Comparison of ENCODE assay signal across 16 cellular contexts in genomic region chr16:790086-790485, GRCh38. TPM values are rescaled to one million over a fixed set of nuclear protein-coding genes. Genes with fewer than 3 reads are reported as not detected.
A peak's percentile ranks its signal among the peaks of the same experiment; 100 is the strongest.
DNase-seq lines count a peak whose midpoint lies in the region; ATAC-seq, FAIRE-seq and TF ChIP-seq lines count a peak whose summit lies in the region.
"Had no signal": no experiment of that assay in that cellular context is flagged by ENCODE, and none has a peak within 500 bp of the region (broad histone marks: within the 10 kb centered on the region; RNA-seq: fewer than 3 reads in every experiment).

No MANE protein-coding gene starts in this region.

- peaks cover 28% of the 10 kb centered on the region for H3K79me2 ChIP-seq in Karpas-422 (ENCODE audit: low read length)

- H3K4me1 ChIP-seq in Karpas-422 (ENCODE audit: low read length) (peaks cover 24% of the 10 kb centered on the region), small intestine (ENCODE audit: control insufficient read depth in 2 of 2, insufficient read depth in 1 of 2, low read depth in 1 of 2, low read length in 1 of 2) (no peaks in the 10 kb centered on the region)

- H3K9me3 ChIP-seq in Karpas-422 (ENCODE audit: low read length) = no peaks in the 10 kb centered on the region
- no peaks in the 10 kb centered on the region for H3K9me3 ChIP-seq in small intestine (ENCODE audit: control insufficient read depth, low read depth)
- H3K9me3 ChIP-seq: body of pancreas, tibial nerve had no signal

- H3K4me3 Mint-ChIP-seq in activated T-cell treated with anti-CD3 and anti-CD28 coated beads, Interleukin-2, amount 50 U/mL, for 24 hours = peak overlapping the region; percentile 83
- H3K4me3 Mint-ChIP-seq in activated naive CD8-positive, alpha-beta T cell treated with anti-CD3 and anti-CD28 coated beads, Interleukin-2, amount 50 U/mL, for 24 hours = peak overlapping the region; percentile 72
- peak overlapping the region; percentile 47 for H3K4me3 Mint-ChIP-seq in osteocyte (ENCODE audit: unreplicated experiment)

- H3K9me2 ChIP-seq in Karpas-422 (replicated peaks; ENCODE audit: insufficient read depth, low read length) = no peaks in the 10 kb centered on the region

- H3K4me2 ChIP-seq in Karpas-422 (ENCODE audit: low read depth, low read length, poor library complexity, severe bottlenecking) = peak overlapping the region; percentile 88

- peak overlapping the region; percentile 33 for H3K27ac Mint-ChIP-seq in activated T-cell treated with anti-CD3 and anti-CD28 coated beads, Interleukin-2, amount 50 U/mL, for 24 hours
- no peak overlapping the region for H3K27ac Mint-ChIP-seq in activated naive CD8-positive, alpha-beta T cell treated with anti-CD3 and anti-CD28 coated beads, Interleukin-2, amount 50 U/mL, for 24 hours
- H3K27ac Mint-ChIP-seq in osteocyte (ENCODE audit: unreplicated experiment) = no peak overlapping the region

- no peak for ATAC-seq in activated naive CD8-positive, alpha-beta T cell treated with anti-CD3 and anti-CD28 coated beads, Interleukin-2, amount 50 U/mL, for 24 hours
- ATAC-seq in HG03378 (IDR thresholded peaks at IDR 0.05; ENCODE audit: unreplicated experiment) = no peak
- ATAC-seq: body of pancreas, left cardiac atrium had no signal

- DNase-seq in activated T-cell treated with anti-CD3 and anti-CD28 coated beads, Interleukin-2, amount 50 U/mL, for 24 hours = no peak
- DNase-seq in activated T-cell treated with anti-CD3 and anti-CD28 coated beads for 4 hours = no peak
- no peak for DNase-seq in Karpas-422
- DNase-seq in activated naive CD8-positive, alpha-beta T cell treated with anti-CD3 and anti-CD28 coated beads, Interleukin-2, amount 50 U/mL, for 24 hours = no peak
- no peak for DNase-seq in osteocyte (ENCODE audit: extremely low spot score, unreplicated experiment)
- no peak for DNase-seq in small intestine
- DNase-seq in NCI-H510A (lab: John Stamatoyannopoulos, UW) = no peak
- DNase-seq: body of pancreas, DMS153, left cardiac atrium, NCI-H2029 treated with DMSO at 0.1 percent for 48 hours, NCI-H69 had no signal

- H3K36me3 Mint-ChIP-seq in activated T-cell treated with anti-CD3 and anti-CD28 coated beads, Interleukin-2, amount 50 U/mL, for 24 hours (ENCODE audit: low read depth) = peaks cover 60% of the 10 kb centered on the region
- peaks cover 12% of the 10 kb centered on the region for H3K36me3 Mint-ChIP-seq in activated naive CD8-positive, alpha-beta T cell treated with anti-CD3 and anti-CD28 coated beads, Interleukin-2, amount 50 U/mL, for 24 hours (ENCODE audit: low read depth)
- H3K36me3 Mint-ChIP-seq in osteocyte (ENCODE audit: unreplicated experiment) = peaks cover 8% of the 10 kb centered on the region

- H3K36me3 ChIP-seq in Karpas-422 (ENCODE audit: insufficient read depth, low read length) (peaks cover 8% of the 10 kb centered on the region), small intestine (ENCODE audit: control insufficient read depth in 2 of 2, insufficient read depth in 2 of 2, low read length in 2 of 2) (no peaks in the 10 kb centered on the region)

- H3K27ac ChIP-seq in Karpas-422 (ENCODE audit: low read length) (no peak overlapping the region), small intestine (ENCODE audit: low read depth in 1 of 2, low read length in 1 of 2) (no peak overlapping the region)
- H3K27ac ChIP-seq: body of pancreas, tibial nerve had no signal

- no peak for FAIRE-seq in small intestine (lab: Jason Lieb, UNC)
- FAIRE-seq: RCC 7860 had no signal

- H3K27me3 ChIP-seq in Karpas-422 (ENCODE audit: low read length) (no peaks in the 10 kb centered on the region), small intestine (ENCODE audit: control insufficient read depth in 2 of 2, insufficient read depth in 2 of 2, low read length in 2 of 2) (no peaks in the 10 kb centered on the region)
- H3K27me3 ChIP-seq: body of pancreas, tibial nerve had no signal

- no peaks in the 10 kb centered on the region for H3K9me3 Mint-ChIP-seq in activated T-cell treated with anti-CD3 and anti-CD28 coated beads, Interleukin-2, amount 50 U/mL, for 24 hours
- H3K9me3 Mint-ChIP-seq in activated naive CD8-positive, alpha-beta T cell treated with anti-CD3 and anti-CD28 coated beads, Interleukin-2, amount 50 U/mL, for 24 hours = no peaks in the 10 kb centered on the region
- H3K9me3 Mint-ChIP-seq in osteocyte (ENCODE audit: unreplicated experiment) = no peaks in the 10 kb centered on the region

- H3K9ac ChIP-seq in Karpas-422 (ENCODE audit: low read length) = peak overlapping the region; percentile 87; the same call in 1 of the 2 replicates

- no peaks in the 10 kb centered on the region for H3K27me3 Mint-ChIP-seq in activated T-cell treated with anti-CD3 and anti-CD28 coated beads, Interleukin-2, amount 50 U/mL, for 24 hours
- no peaks in the 10 kb centered on the region for H3K27me3 Mint-ChIP-seq in activated naive CD8-positive, alpha-beta T cell treated with anti-CD3 and anti-CD28 coated beads, Interleukin-2, amount 50 U/mL, for 24 hours
- no peaks in the 10 kb centered on the region for H3K27me3 Mint-ChIP-seq in osteocyte (ENCODE audit: unreplicated experiment)

- H3K4me3 ChIP-seq in Karpas-422 (ENCODE audit: low read length) = peak overlapping the region; percentile 97; the same call in 1 of the 2 replicates
- H3K4me3 ChIP-seq in small intestine (ENCODE audit: low read depth in 1 of 2, low read length in 2 of 2) = no peak overlapping the region
- H3K4me3 ChIP-seq: body of pancreas, tibial nerve had no signal

- H2AFZ ChIP-seq in Karpas-422 (ENCODE audit: low read length) = no peak overlapping the region

- peaks cover 18% of the 10 kb centered on the region for H3K4me1 Mint-ChIP-seq in activated T-cell treated with anti-CD3 and anti-CD28 coated beads, Interleukin-2, amount 50 U/mL, for 24 hours (ENCODE audit: low read depth)
- H3K4me1 Mint-ChIP-seq in activated naive CD8-positive, alpha-beta T cell treated with anti-CD3 and anti-CD28 coated beads, Interleukin-2, amount 50 U/mL, for 24 hours = peaks cover 7% of the 10 kb centered on the region
- peaks cover 2% of the 10 kb centered on the region for H3K4me1 Mint-ChIP-seq in osteocyte (ENCODE audit: unreplicated experiment)

- peaks cover 36% of the 10 kb centered on the region; the same call in 1 of the 2 replicates for H4K20me1 ChIP-seq in Karpas-422 (ENCODE audit: insufficient read depth, low read depth, low read length)

- no peak for TF ChIP-seq CTCF in osteocyte (IDR thresholded peaks at IDR 0.05)

- WGBS in small intestine, 3 donors = 94 to 96% (median 95%) methylated on average over 17 of the region's 17 CpGs

RNA-seq across cellular contexts. Expression of gene CHTF18, which starts 1.7 kb away (rescaled TPM):
- total RNA-seq in Karpas-422 (2014; rRNA removed; shearing (Covaris generic); ENCODE audit: low replicate concordance) = 7.9 and 35.2 TPM in 2 replicates
- 19.3 and 25.4 TPM in 2 replicates for total RNA-seq in osteocyte
- polyA plus RNA-seq in small intestine = 10 to 100 TPM in 1 of 3 donors, 1 to 10 TPM in 2; 5.6 to 24.6 (median 8.4) TPM

RNA-seq across cellular contexts. Expression of gene RPUSD1, which starts 1.9 kb away (rescaled TPM):
- 26.6 and 61.1 TPM in 2 replicates for total RNA-seq in Karpas-422 (2014; rRNA removed; shearing (Covaris generic); ENCODE audit: low replicate concordance)
- 20.8 and 24.3 TPM in 2 replicates for total RNA-seq in osteocyte
- 10 to 100 TPM; 20.8 to 26.2 (median 22.4) TPM for polyA plus RNA-seq in small intestine

RNA-seq across cellular contexts. Expression of gene GNG13, which starts 10.4 kb away (rescaled TPM):
- not detected in 2 replicates for total RNA-seq in Karpas-422 (2014; rRNA removed; shearing (Covaris generic); ENCODE audit: low replicate concordance)
- total RNA-seq in osteocyte = not detected in 2 replicates
- polyA plus RNA-seq in small intestine = 1 to 10 TPM in 2 of 3 donors, under 1 TPM in 1; 0.73 to 3.0 (median 2.9) TPM
- total RNA-seq: body of pancreas, left cardiac atrium, tibial nerve had no signal
- polyA plus RNA-seq: AG04450 had no signal

RNA-seq across cellular contexts. Expression of gene MSLN, which starts 29.6 kb away (rescaled TPM):
- 0.47 TPM in 1 of 2 replicates, not detected in the other for total RNA-seq in Karpas-422 (2014; rRNA removed; shearing (Covaris generic); ENCODE audit: low replicate concordance)
- total RNA-seq in osteocyte = 0.19 and 0.21 TPM in 2 replicates
- 1 to 10 TPM; 1.3 to 5.1 (median 3.8) TPM for polyA plus RNA-seq in small intestine

RNA-seq across cellular contexts. Expression of gene CIAO3, which starts 49.3 kb away (rescaled TPM):
- 32.1 and 77.4 TPM in 2 replicates for total RNA-seq in Karpas-422 (2014; rRNA removed; shearing (Covaris generic); ENCODE audit: low replicate concordance)
- total RNA-seq in osteocyte = 31.4 and 31.5 TPM in 2 replicates
- polyA plus RNA-seq in small intestine = 10 to 100 TPM; 35.7 to 68.0 (median 53.8) TPM
